In the genomic region with DNA sequence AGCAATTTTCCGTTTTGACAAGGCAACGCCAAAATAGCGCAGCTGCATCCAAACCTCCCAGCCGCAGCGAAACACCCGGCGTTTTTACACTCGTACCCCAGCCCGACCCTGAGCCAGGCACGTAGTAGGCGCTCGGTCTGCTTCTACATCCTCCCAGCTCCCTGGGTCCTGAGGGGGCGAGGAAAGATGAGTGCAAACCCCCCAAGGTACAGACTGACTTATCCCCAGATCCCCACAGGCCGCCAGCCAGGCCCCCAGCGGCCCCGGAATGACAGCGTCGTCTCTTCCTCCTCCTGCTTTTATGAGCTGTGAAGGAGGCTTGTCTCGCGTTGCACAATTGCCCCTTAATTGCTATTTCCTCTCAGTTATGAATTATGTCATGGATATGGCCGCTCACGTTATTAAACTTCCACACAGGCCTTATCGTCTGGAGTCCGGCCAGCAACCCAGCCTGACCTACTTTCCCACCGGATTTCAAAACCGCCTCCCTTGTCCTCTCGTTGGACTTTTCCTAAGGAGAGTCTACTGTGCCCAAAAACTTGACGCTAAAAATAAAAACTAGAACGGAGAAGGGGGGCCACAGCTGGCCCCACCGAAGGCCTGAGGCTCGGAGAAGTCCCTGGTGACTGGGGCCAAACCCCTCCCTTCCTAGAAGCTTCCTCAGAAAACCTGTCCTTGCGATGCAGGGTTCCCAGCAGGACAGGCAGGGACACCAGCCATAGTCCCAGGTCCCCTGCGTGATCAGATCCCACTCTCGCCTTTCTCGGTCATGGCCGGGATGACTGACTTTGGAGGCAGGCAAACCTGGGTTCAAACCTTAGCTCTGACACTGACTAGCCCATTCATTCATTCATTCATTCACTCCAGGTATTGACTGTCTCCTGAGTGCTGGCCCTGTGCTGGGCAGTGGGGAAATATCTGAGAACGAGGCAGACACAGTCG, we compare ENCODE assay signal across 8 cellular contexts.
DNase-seq lines count a peak whose midpoint lies in the region; ATAC-seq lines count a peak whose summit lies in the region.

No MANE protein-coding gene starts in this region.

- DNase-seq in H4 (ENCODE audit: low spot score), result peak; percentile 28
- peak; percentile 54 to 60 for DNase-seq in SHP77 (lab: John Stamatoyannopoulos, UW)
- peak; percentile 94 for DNase-seq in Right ventricle myocardium inferior (ENCODE audit: missing footprints)
- DNase-seq in skeletal muscle cell (ENCODE audit: low read depth), result peak; percentile 75
- DNase-seq in RKO (ENCODE audit: low spot score), result no peak

- ATAC-seq in Right ventricle myocardium inferior, result peak; percentile 92
- ATAC-seq in GM21723 (IDR thresholded peaks at IDR 0.05; ENCODE audit: unreplicated experiment), result no peak
- no peak for ATAC-seq in GM18909 (IDR thresholded peaks at IDR 0.05; ENCODE audit: poor library complexity, unreplicated experiment)
- ATAC-seq in GM18870 (IDR thresholded peaks at IDR 0.05; ENCODE audit: unreplicated experiment), result no peak

- intact Hi-C loops in Right ventricle myocardium inferior (cut with DNase I), result loop anchor here (2.0 to 5.0 kb wide), 3 partner anchors 33 to 83 kb away; no protein-coding TSS in a partner anchor

- H3K4me3 ChIP-seq in skeletal muscle cell (ENCODE audit: low read depth, low read length), result peak overlapping the region; percentile 5
